In genomic region chr12:92582888-92583287, GRCh38 we compare ENCODE assay signal across 18 cellular contexts.
DNase-seq lines count a peak whose midpoint lies in the region; FAIRE-seq and TF ChIP-seq lines count a peak whose summit lies in the region.
"Had no signal": no experiment of that assay in that cellular context is flagged by ENCODE, and none has a peak within 500 bp of the region (broad histone marks: within the 10 kb centered on the region; RNA-seq: fewer than 3 reads in every experiment).

No MANE protein-coding gene starts in this region.

- H3K9ac ChIP-seq in BLaER1, result no peak overlapping the region
- no peak overlapping the region for H3K9ac ChIP-seq in NT2/D1 (ENCODE audit: insufficient read length, low read depth)
- no peak overlapping the region for H3K9ac ChIP-seq in endothelial cell of umbilical vein (replicated peaks; ENCODE audit: extremely low read depth, insufficient read depth, low read length)
- no peak overlapping the region for H3K9ac ChIP-seq in mesenchymal stem cell (ENCODE audit: low read length)
- H3K9ac ChIP-seq: KMS-11 had no signal

- H3K79me2 ChIP-seq in endothelial cell of umbilical vein (ENCODE audit: control insufficient read depth, insufficient read depth, low read length), result no peaks in the 10 kb centered on the region

- H2AFZ ChIP-seq in endothelial cell of umbilical vein (ENCODE audit: low read depth, low read length) (no peak overlapping the region), mesenchymal stem cell (ENCODE audit: low read depth, low read length) (no peak overlapping the region)

- H3K4me2 ChIP-seq in BLaER1, result peak overlapping the region; percentile 82
- no peak overlapping the region for H3K4me2 ChIP-seq in endothelial cell of umbilical vein (ENCODE audit: insufficient read depth, low read length)
- no peak overlapping the region for H3K4me2 ChIP-seq in mesenchymal stem cell (ENCODE audit: low read length, poor library complexity, severe bottlenecking)
- H3K4me2 ChIP-seq: KMS-11 had no signal

- no peaks in the 10 kb centered on the region for H3K36me3 Mint-ChIP-seq in nephron (ENCODE audit: low read depth)

- H2AK5ac ChIP-seq in mesenchymal stem cell (ENCODE audit: low read length, severe bottlenecking), result no peak overlapping the region

- peak; percentile 28 for DNase-seq in NT2/D1 (ENCODE audit: low read depth, low spot score)
- no peak for DNase-seq in endothelial cell of umbilical vein (ENCODE audit: low read depth, low spot score)
- no peak for DNase-seq in amniotic stem cell (lab: John Stamatoyannopoulos, UW)
- no peak for DNase-seq in urothelium cell line (ENCODE audit: low spot score)
- DNase-seq in mesenchymal stem cell, result no peak
- DNase-seq: DMS79 treated with DMSO at 0.1 percent for 48 hours, GOT3, NCI-H1048, NCI-H146, NCI-H2081 treated with DMSO at 0.1 percent for 48 hours, NCI-H2227 treated with DMSO at 0.1 percent for 48 hours, NCI-H524, Peyer's patch had no signal

- no peak overlapping the region for H3K23ac ChIP-seq in mesenchymal stem cell (ENCODE audit: low read length in 2 of 2)

- no peak overlapping the region for H4K8ac ChIP-seq in mesenchymal stem cell (ENCODE audit: low read length)

- H3K27me3 Mint-ChIP-seq in nephron (ENCODE audit: low read depth), result no peaks in the 10 kb centered on the region

- no peak overlapping the region for H4K91ac ChIP-seq in mesenchymal stem cell (ENCODE audit: low read length)

- dilution Hi-C loops in endothelial cell of umbilical vein (cut with MboI; ENCODE audit: extremely low pct_ligation_motif_present, low sequenced_read_pairs), result no loop called here

- H3K4me1 ChIP-seq in BLaER1 (peaks cover 32% of the 10 kb centered on the region), NT2/D1 (ENCODE audit: insufficient read depth, insufficient read length) (no peaks in the 10 kb centered on the region), endothelial cell of umbilical vein (ENCODE audit: control insufficient read depth, extremely low read depth, insufficient read depth, low read length) (no peaks in the 10 kb centered on the region), mesenchymal stem cell (ENCODE audit: control insufficient read depth, insufficient read depth, low read depth, low read length) (no peaks in the 10 kb centered on the region)
- H3K4me1 ChIP-seq: Peyer's patch had no signal

- no peak for TF ChIP-seq POLR2A in endothelial cell of umbilical vein (IDR thresholded peaks at IDR 0.05; ENCODE audit: low read depth, low read length)

- H3K9me1 ChIP-seq in endothelial cell of umbilical vein (replicated peaks; ENCODE audit: control insufficient read depth, extremely low read depth, insufficient read depth, low read length), result no peaks in the 10 kb centered on the region

- H3K27me3 ChIP-seq in BLaER1 (no peaks in the 10 kb centered on the region), NT2/D1 (ENCODE audit: insufficient read depth, insufficient read length) (no peaks in the 10 kb centered on the region), endothelial cell of umbilical vein (ENCODE audit: control insufficient read depth in 2 of 2, insufficient read depth in 2 of 2, low read length in 2 of 2) (peaks cover 2 to 3% of the 10 kb centered on the region in 2 experiments), mesenchymal stem cell (ENCODE audit: control insufficient read depth in 1 of 2, insufficient read depth in 1 of 2, low read length in 2 of 2) (no peaks in the 10 kb centered on the region)
- H3K27me3 ChIP-seq: Peyer's patch had no signal

- H4K20me1 ChIP-seq in BLaER1 (no peaks in the 10 kb centered on the region), endothelial cell of umbilical vein (replicated peaks; ENCODE audit: control insufficient read depth, extremely low read depth, insufficient read depth, low read length) (no peaks in the 10 kb centered on the region)

- H2BK120ac ChIP-seq in mesenchymal stem cell (ENCODE audit: low read depth, low read length), result no peak overlapping the region

- no peak overlapping the region for H3K27ac ChIP-seq in BLaER1
- no peak overlapping the region for H3K27ac ChIP-seq in endothelial cell of umbilical vein (ENCODE audit: insufficient read depth, low read depth, low read length)
- no peak overlapping the region for H3K27ac ChIP-seq in mesenchymal stem cell (ENCODE audit: low read length, poor library complexity, severe bottlenecking)
- H3K27ac ChIP-seq: KMS-11, Peyer's patch had no signal

- CTCF ChIA-PET in endothelial cell of umbilical vein (lab: Charles Lee), result interaction anchor here (1.2 to 1.3 kb wide), 2 partner anchors 26 to 1201 kb away, joined by 3 read pairs; no protein-coding TSS in a partner anchor

- peaks cover 18% of the 10 kb centered on the region for H3K9me3 Mint-ChIP-seq in nephron

- no peak overlapping the region for H3K4ac ChIP-seq in mesenchymal stem cell (ENCODE audit: low read depth in 1 of 2, low read length in 2 of 2)

- H3K14ac ChIP-seq in mesenchymal stem cell (ENCODE audit: low read length in 2 of 2), result no peak overlapping the region

- no peak for FAIRE-seq in endothelial cell of umbilical vein (lab: Jason Lieb, UNC)
- FAIRE-seq in urothelium cell line (lab: Jason Lieb, UNC), result no peak
- FAIRE-seq: A204.1, G401.6 had no signal

- peak overlapping the region; percentile 16 to 86 (median 72) for H3K27ac Mint-ChIP-seq in nephron

- POLR2A ChIA-PET in endothelial cell of umbilical vein (lab: Charles Lee), result no interaction called here

- H3K4me3 Mint-ChIP-seq in nephron, result peak overlapping the region in 1 of 3 experiments; percentile 40

- BruUV-seq in endothelial cell of umbilical vein (replicated peaks; lab: Mats Ljungman, UMichigan), result no TSS peak

- H3K18ac ChIP-seq in mesenchymal stem cell (ENCODE audit: low read depth in 1 of 2, low read length in 2 of 2), result no peak overlapping the region

- H3K9me3 ChIP-seq in BLaER1 (peaks cover 28% of the 10 kb centered on the region), NT2/D1 (ENCODE audit: insufficient read depth, low read length) (peaks cover 8% of the 10 kb centered on the region), endothelial cell of umbilical vein (replicated peaks; ENCODE audit: control insufficient read depth, insufficient read depth, low read length) (no peaks in the 10 kb centered on the region), mesenchymal stem cell (ENCODE audit: control insufficient read depth, low read length) (peaks cover 3% of the 10 kb centered on the region)
- H3K9me3 ChIP-seq: Peyer's patch had no signal

- H2BK5ac ChIP-seq in mesenchymal stem cell (ENCODE audit: low read depth, low read length, poor library complexity, severe bottlenecking), result no peak overlapping the region

- H2BK15ac ChIP-seq in mesenchymal stem cell (ENCODE audit: low read depth, poor library complexity, severe bottlenecking), result no peak overlapping the region

- 82% methylated on average over 2 of the region's 2 CpGs for WGBS in mesenchymal stem cell

- H3K79me1 ChIP-seq in mesenchymal stem cell (replicated peaks; ENCODE audit: low read length, poor library complexity, severe bottlenecking), result no peaks in the 10 kb centered on the region

- H3K4me1 Mint-ChIP-seq in nephron, result peaks cover 26% of the 10 kb centered on the region

- H3K36me3 ChIP-seq in BLaER1 (no peaks in the 10 kb centered on the region), NT2/D1 (ENCODE audit: insufficient read depth, insufficient read length, low read length) (no peaks in the 10 kb centered on the region), endothelial cell of umbilical vein (ENCODE audit: control insufficient read depth in 2 of 2, extremely low read depth in 1 of 2, insufficient read depth in 2 of 2, low read length in 2 of 2) (no peaks in the 10 kb centered on the region), mesenchymal stem cell (ENCODE audit: control insufficient read depth in 1 of 2, insufficient read depth in 2 of 2, low read depth in 1 of 2, low read length in 2 of 2) (no peaks in the 10 kb centered on the region)
- H3K36me3 ChIP-seq: Peyer's patch had no signal

- intact Hi-C loops in endothelial cell of umbilical vein (cut with micrococcal nuclease), result no loop called here

- no peak overlapping the region for H2BK12ac ChIP-seq in mesenchymal stem cell (ENCODE audit: low read length in 2 of 2)

- TF ChIP-seq CTCF in endothelial cell of umbilical vein (IDR thresholded peaks at IDR 0.05; ENCODE audit: extremely low read depth in 1 of 2, insufficient read depth in 1 of 2, low read depth in 1 of 2, low read length in 2 of 2), result no peak
- no peak for TF ChIP-seq CTCF in nephron (IDR thresholded peaks at IDR 0.05; ENCODE audit: unreplicated experiment in 3 of 3)

- H3K4me3 ChIP-seq in BLaER1, result no peak overlapping the region
- no peak overlapping the region for H3K4me3 ChIP-seq in NT2/D1 (ENCODE audit: insufficient read length, low read depth)
- no peak overlapping the region for H3K4me3 ChIP-seq in endothelial cell of umbilical vein (replicated peaks in 1 of 3; ENCODE audit: insufficient read depth in 1 of 3, low read depth in 1 of 3, low read length in 3 of 3)
- H3K4me3 ChIP-seq in mesenchymal stem cell (ENCODE audit: insufficient read depth in 1 of 2, low read depth in 1 of 2, low read length in 2 of 2), result no peak overlapping the region
- H3K4me3 ChIP-seq: Peyer's patch had no signal

TF ChIP-seq in endothelial cell of umbilical vein, 7 proteins besides CTCF, POLR2A, EP300 and RAD21:
- peak; percentile 22 for TF ChIP-seq FOS (IDR thresholded peaks at IDR 0.05; ENCODE audit: borderline replicate concordance, insufficient read depth, low read length)
- no peak for TF ChIP-seq EZH2 (IDR thresholded peaks at IDR 0.05; ENCODE audit: borderline replicate concordance, low read depth, low read length, severe bottlenecking)
